ENCODE assay signal across 2 cellular contexts in the genomic region with DNA sequence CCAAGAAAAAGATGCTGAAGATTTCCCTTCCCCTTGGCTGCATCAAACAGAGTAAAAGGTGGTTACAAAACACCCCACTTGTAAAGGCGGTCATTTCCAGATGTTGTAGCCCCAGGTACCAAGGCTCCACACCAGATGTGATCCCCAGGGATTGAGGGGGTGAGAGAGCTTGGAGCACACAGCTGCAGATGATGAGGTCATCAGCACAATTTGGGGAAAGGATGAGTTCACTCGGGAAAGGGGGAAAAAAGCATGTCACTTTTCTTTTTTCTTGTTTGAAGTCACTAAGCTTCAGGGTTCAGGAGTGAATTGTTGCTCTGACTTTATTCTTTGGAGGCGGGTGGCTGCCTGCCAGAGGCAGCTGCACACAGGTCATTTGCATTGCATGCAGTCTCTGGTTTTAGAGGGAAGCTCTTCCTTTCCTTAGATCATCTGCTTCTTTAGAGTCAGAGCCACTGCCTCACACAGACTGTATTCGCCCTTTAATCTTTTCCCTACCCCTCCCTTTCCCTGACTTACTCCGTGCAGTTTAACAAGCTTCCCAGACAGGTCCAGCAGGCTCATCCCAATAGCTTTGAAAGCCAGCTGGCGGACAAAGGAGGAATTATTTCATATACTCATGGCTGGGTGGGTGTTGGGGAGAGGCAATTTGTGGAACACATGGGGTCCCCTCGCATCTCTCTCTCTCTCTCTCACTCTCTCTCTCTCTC.
TF ChIP-seq lines count a peak whose summit lies in the region.

No MANE protein-coding gene starts in this region.

TF ChIP-seq in SK-N-SH, 30 proteins besides CTCF, POLR2A, EP300 and RAD21 (continued from another document):
- no peak for TF ChIP-seq ZBTB33 (IDR thresholded peaks at IDR 0.05; ENCODE audit: borderline replicate concordance, low read depth)
- no peak for TF ChIP-seq SMC3 (IDR thresholded peaks at IDR 0.05; ENCODE audit: low read depth, low read length)
- no peak for TF ChIP-seq JUND (IDR thresholded peaks at IDR 0.05)
- TF ChIP-seq EZH2phosphoT487 (IDR thresholded peaks at IDR 0.05; ENCODE audit: borderline replicate concordance, low read depth), result no peak
- TF ChIP-seq MEF2A (IDR thresholded peaks at IDR 0.05; ENCODE audit: borderline replicate concordance, low read depth), result no peak
- no peak for TF ChIP-seq RFX5 (IDR thresholded peaks at IDR 0.05; ENCODE audit: low read length)
- TF ChIP-seq YY1 (IDR thresholded peaks at IDR 0.05; ENCODE audit: low read depth), result no peak
- TF ChIP-seq IRF3 (IDR thresholded peaks at IDR 0.05; ENCODE audit: low read depth, low read length), result no peak

TF ChIP-seq in SK-N-SH treated with all-trans-retinoic acid at 6 μM for 48 hours, 23 proteins besides CTCF, POLR2A, EP300 and RAD21 (continued from another document):
- TF ChIP-seq TCF4 (CRISPR knock-in tag; IDR thresholded peaks at IDR 0.05; ENCODE audit: borderline replicate concordance) (no peak), ZNF8 (CRISPR knock-in tag; IDR thresholded peaks at IDR 0.05) (no peak), CSRNP3 (CRISPR knock-in tag; IDR thresholded peaks at IDR 0.05) (no peak), POU6F1 (CRISPR knock-in tag; IDR thresholded peaks at IDR 0.05; ENCODE audit: borderline replicate concordance, low read depth) (no peak), BACH2 (CRISPR knock-in tag; IDR thresholded peaks at IDR 0.05; ENCODE audit: borderline replicate concordance) (no peak), CSDC2 (CRISPR knock-in tag; IDR thresholded peaks at IDR 0.05) (no peak), GLIS3 (CRISPR knock-in tag; IDR thresholded peaks at IDR 0.05) (no peak), ZFP3 (CRISPR knock-in tag; IDR thresholded peaks at IDR 0.05) (no peak), CREB5 (CRISPR knock-in tag; IDR thresholded peaks at IDR 0.05; ENCODE audit: low read depth) (no peak)
